ENCODE assay signal across 21 cellular contexts in genomic region chr7:115088938-115089337, GRCh38.
DNase-seq lines count a peak whose midpoint lies in the region; ATAC-seq and TF ChIP-seq lines count a peak whose summit lies in the region.
"Had no signal": no experiment of that assay in that cellular context is flagged by ENCODE, and none has a peak within 500 bp of the region (broad histone marks: within the 10 kb centered on the region; RNA-seq: fewer than 3 reads in every experiment).

No MANE protein-coding gene starts in this region.

- H3K4me3 ChIP-seq in OCI-LY3 (ENCODE audit: low read length) = no peak overlapping the region
- H3K4me3 ChIP-seq in hepatocyte = no peak overlapping the region
- H3K4me3 ChIP-seq in heart right ventricle = no peak overlapping the region
- H3K4me3 ChIP-seq: A549, MG63, PC-9 had no signal

- H3K36me3 ChIP-seq in OCI-LY3 (replicated peaks; ENCODE audit: low read depth, low read length) = no peaks in the 10 kb centered on the region
- H3K36me3 ChIP-seq in hepatocyte (replicated peaks; ENCODE audit: insufficient read depth, low read depth) = no peaks in the 10 kb centered on the region
- H3K36me3 ChIP-seq in heart right ventricle = no peaks in the 10 kb centered on the region
- H3K36me3 ChIP-seq: MG63 had no signal

- no peak overlapping the region for H3K4me2 ChIP-seq in OCI-LY3 (ENCODE audit: low read length)
- no peak overlapping the region for H3K4me2 ChIP-seq in hepatocyte
- H3K4me2 ChIP-seq: A549 had no signal

- intact Hi-C loops in posterior cingulate gyrus (cut with DNase I) = no loop called here
- intact Hi-C loops in heart right ventricle (cut with DNase I) = loop anchor here in 4 of 10 donors (5.0 to 10.0 kb wide), 4 partner anchors 82 to 167 kb away; partner anchors contain the start of gene MDFIC (in 2 of the 4)

- no peaks in the 10 kb centered on the region for H3K4me1 ChIP-seq in OCI-LY3 (ENCODE audit: low read length)
- H3K4me1 ChIP-seq in hepatocyte (ENCODE audit: insufficient read depth) = peaks cover 13% of the 10 kb centered on the region
- peaks cover 0 to 28% (median 21%) of the 10 kb centered on the region in 9 donors for H3K4me1 ChIP-seq in heart right ventricle

- DNase-seq in ELF-1 (ENCODE audit: low read depth, low spot score) (peak; percentile 7), hepatocyte (ENCODE audit: low spot score) (no peak), retina (peak; percentile 16), posterior cingulate gyrus (no peak), heart right ventricle (no peak)
- DNase-seq in activated effector memory CD4-positive, alpha-beta T cell treated with Interleukin-2 at 50 U/mL for 16 hours = no peak
- DNase-seq: C1 segment of cervical spinal cord; CD8-positive, alpha-beta memory T cell; DMS79; Kasumi-1; MG63; NCI-H1092 treated with DMSO at 0.1 percent for 48 hours; NCI-H1694; NCI-H2107; NCI-H510A; NCI-H748 treated with DMSO at 0.1 percent for 48 hours; PC-9; SIG-M5 had no signal

- H3K27ac ChIP-seq in OCI-LY3 (ENCODE audit: low read length) (no peak overlapping the region), hepatocyte (no peak overlapping the region), heart right ventricle (peak overlapping the region in 1 of 10 donors; percentile 2)
- H3K27ac ChIP-seq: A549, PC-9, RWPE1 had no signal

- H3K9ac ChIP-seq in OCI-LY3 (ENCODE audit: low read length) = no peak overlapping the region

- no peak for ATAC-seq in heart right ventricle
- ATAC-seq: A549 had no signal

- H3K27me3 ChIP-seq in OCI-LY3 (ENCODE audit: low read depth, low read length) (no peaks in the 10 kb centered on the region), hepatocyte (no peaks in the 10 kb centered on the region), heart right ventricle (no peaks in the 10 kb centered on the region)
- H3K27me3 ChIP-seq: MG63 had no signal

- whole genome bisulfite sequencing in hepatocyte (ENCODE audit: low lambda C conversion rate, missing lambda C conversion rate) = 31% methylated on average over 3 of the region's 3 CpGs
- 52 to 60% methylated on average over 3 of the region's 3 CpGs for WGBS in heart right ventricle, 2 donors

- H4K20me1 ChIP-seq in OCI-LY3 (ENCODE audit: insufficient read depth, low read length) (no peaks in the 10 kb centered on the region), hepatocyte (ENCODE audit: insufficient read depth, poor library complexity, severe bottlenecking) (no peaks in the 10 kb centered on the region)

- H3K79me2 ChIP-seq in OCI-LY3 (ENCODE audit: low read length) = no peaks in the 10 kb centered on the region
- H3K79me2 ChIP-seq in hepatocyte = no peaks in the 10 kb centered on the region

- H3K9me2 ChIP-seq in hepatocyte (replicated peaks; ENCODE audit: insufficient read depth) = no peaks in the 10 kb centered on the region

- H3K9me3 ChIP-seq in OCI-LY3 (ENCODE audit: insufficient read depth, low read length) = no peaks in the 10 kb centered on the region
- no peaks in the 10 kb centered on the region for H3K9me3 ChIP-seq in hepatocyte (ENCODE audit: low read depth)
- H3K9me3 ChIP-seq in heart right ventricle = no peaks in the 10 kb centered on the region
- H3K9me3 ChIP-seq: A549, MG63 had no signal

- TF ChIP-seq CTCF in OCI-LY3 (IDR thresholded peaks at IDR 0.05; ENCODE audit: low read depth, low read length) = no peak
- TF ChIP-seq CTCF in hepatocyte (IDR thresholded peaks at IDR 0.05; ENCODE audit: poor library complexity) = no peak
- TF ChIP-seq CTCF in heart right ventricle (IDR thresholded peaks at IDR 0.05) = no peak

- H2AFZ ChIP-seq in OCI-LY3 (ENCODE audit: low read depth, low read length) (peak overlapping the region; percentile 47; the same call in 1 of the 2 replicates), hepatocyte (peak overlapping the region; percentile 5)
- H2AFZ ChIP-seq: PC-9 had no signal

Comparison
In these comparisons a context has a peak if more than half of its experiments do, and no peak if none do; other contexts are left out.
1. DNase-seq: peak in ELF-1 (single experiment) and retina (single experiment); none in hepatocyte (single experiment), posterior cingulate gyrus (0 of 10), heart right ventricle (0 of 2) and activated effector memory CD4-positive, alpha-beta T cell treated with Interleukin-2 at 50 U/mL for 16 hours (single experiment).